ENCODE assay signal across 19 cellular contexts in genomic region chr2:146659976-146660375, GRCh38.
"Had no signal": no experiment of that assay in that cellular context is flagged by ENCODE, and none has a peak within 500 bp of the region (broad histone marks: within the 10 kb centered on the region; RNA-seq: fewer than 3 reads in every experiment).

No MANE protein-coding gene starts in this region.

- ATAC-seq: body of pancreas; heart right ventricle; left lobe of liver; lower lobe of right lung; naive thymus-derived CD4-positive, alpha-beta T cell; T-helper 17 cell had no signal

- H3K4me1 ChIP-seq: body of pancreas, heart right ventricle, lower lobe of right lung, upper lobe of left lung had no signal

- DNase-seq: activated B cell treated with CpG ODN at 0.5 μM for 24 hours; activated CD4-positive, alpha-beta T cell treated with anti-CD3 and anti-CD28 coated beads for 4 hours; activated CD4-positive, alpha-beta T cell treated with anti-CD3 and anti-CD28 coated beads, Interleukin-2, amount 50 U/mL, for 48 hours; activated naive CD4-positive, alpha-beta T cell treated with Interleukin-2 at 50 U/mL for 16 hours; activated naive CD8-positive, alpha-beta T cell treated with anti-CD3 and anti-CD28 coated beads, Interleukin-2, amount 10 ng/mL, durations not matched to agents 7 days and 5 days; activated T-cell treated with anti-CD3 and anti-CD28 coated beads, Interleukin-2, amount 50 U/mL, for 48 hours; body of pancreas; heart right ventricle; islet precursor cell; lower lobe of right lung; naive thymus-derived CD4-positive, alpha-beta T cell; stimulated activated CD4-positive, alpha-beta T cell treated with anti-CD3 and anti-CD28 coated beads, Interleukin-4, amount 100 ng/mL, for 24 hours; stimulated activated naive CD4-positive, alpha-beta T cell treated with Interleukin-2 at 50 U/mL for 16 hours; T-helper 17 cell; upper lobe of left lung had no signal

- H3K36me3 ChIP-seq: cardiac muscle cell, heart right ventricle, lower lobe of right lung, thoracic aorta, upper lobe of left lung had no signal

- H3K27me3 ChIP-seq: body of pancreas, cardiac muscle cell, heart right ventricle, upper lobe of left lung had no signal

- H3K27ac ChIP-seq: body of pancreas, cardiac muscle cell, epithelial cell of prostate, heart right ventricle, lower lobe of right lung, thoracic aorta, upper lobe of left lung had no signal

- H3K4me3 ChIP-seq: body of pancreas, cardiac muscle cell, heart right ventricle, lower lobe of right lung, thoracic aorta, upper lobe of left lung had no signal

- H3K9me3 ChIP-seq: body of pancreas, lower lobe of right lung, thoracic aorta, upper lobe of left lung had no signal
